14 cellular contexts compared by ENCODE assay signal in the genomic region with DNA sequence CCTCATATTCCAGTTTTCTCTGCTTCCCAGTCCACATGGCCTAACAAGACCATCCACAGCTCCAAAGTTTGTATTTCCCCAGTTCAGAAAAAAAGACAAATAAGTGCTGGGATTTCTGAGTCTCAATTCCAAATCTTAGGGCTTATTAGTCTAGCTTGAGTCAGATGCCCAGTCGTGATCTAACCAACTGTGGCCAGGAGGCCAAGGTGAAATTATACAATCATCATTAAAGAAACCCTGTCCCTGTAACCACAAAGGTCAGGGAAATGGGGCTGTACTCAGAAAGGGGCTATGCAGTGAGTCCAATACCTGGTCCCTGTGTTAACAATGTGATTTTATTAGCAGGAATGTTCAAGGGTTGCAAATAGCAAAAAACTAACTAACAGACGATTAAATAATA. TPM values are rescaled to one million over a fixed set of nuclear protein-coding genes. Genes with fewer than 3 reads are reported as not detected.
DNase-seq lines count a peak whose midpoint lies in the region; ATAC-seq and TF ChIP-seq lines count a peak whose summit lies in the region.
"Had no signal": no experiment of that assay in that cellular context is flagged by ENCODE, and none has a peak within 500 bp of the region (broad histone marks: within the 10 kb centered on the region; RNA-seq: fewer than 3 reads in every experiment).

No MANE protein-coding gene starts in this region.

- no peak overlapping the region for H3K9ac ChIP-seq in IMR-90 (ENCODE audit: low read depth, low read length)
- no peak overlapping the region for H3K9ac ChIP-seq in PC-3 (ENCODE audit: low read length)
- H3K9ac ChIP-seq: BLaER1 treated with 17β-estradiol and CSF1 and Interleukin-3, amounts not matched to agents 10 nM and 100 nM had no signal

- CTCF ChIA-PET in IMR-90 (lab: Yijun Ruan, JAX) (no interaction called here), PC-3 (lab: Charles Lee) (no interaction called here), Caco-2 (lab: Charles Lee) (no interaction called here)

- no peaks in the 10 kb centered on the region for H3K79me2 ChIP-seq in PC-3 (ENCODE audit: low read length)

- H3K56ac ChIP-seq in IMR-90 (ENCODE audit: extremely low read depth, insufficient read depth, low read length): no peak overlapping the region

- no peak overlapping the region for H3K18ac ChIP-seq in IMR-90 (ENCODE audit: low read depth, low read length)

- dilution Hi-C loops in IMR-90 (cut with HindIII; ENCODE audit: low sequenced_read_pairs, unreplicated experiment): loop anchor here (25.0 kb wide), 1 partner anchor 239 kb away; no protein-coding TSS in a partner anchor

- no peak overlapping the region for H2AK9ac ChIP-seq in IMR-90 (replicated peaks; ENCODE audit: low read depth, low read length, poor library complexity)

- no peak overlapping the region for H3K27ac Mint-ChIP-seq in Caco-2 (ENCODE audit: unreplicated experiment)
- H3K27ac Mint-ChIP-seq: CD4-positive, CD25-positive, alpha-beta regulatory T cell had no signal

- no peaks in the 10 kb centered on the region for H3K36me3 ChIP-seq in IMR-90 (ENCODE audit: control insufficient read depth, insufficient read depth, low read length)
- H3K36me3 ChIP-seq in PC-3 (ENCODE audit: low read depth, low read length): no peaks in the 10 kb centered on the region
- no peaks in the 10 kb centered on the region for H3K36me3 ChIP-seq in Caco-2 (ENCODE audit: control insufficient read depth, insufficient read depth, low read length)
- H3K36me3 ChIP-seq: BLaER1 treated with 17β-estradiol and CSF1 and Interleukin-3, amounts not matched to agents 10 nM and 100 nM; HAP-1 had no signal

- H3K9me2 ChIP-seq in PC-3 (replicated peaks; ENCODE audit: low read length): no peaks in the 10 kb centered on the region

- H3K36me3 Mint-ChIP-seq in Caco-2 (ENCODE audit: insufficient read depth, unreplicated experiment): no peaks in the 10 kb centered on the region
- H3K36me3 Mint-ChIP-seq: CD4-positive, CD25-positive, alpha-beta regulatory T cell had no signal

- DNase-seq in A172 (ENCODE audit: low spot score) (peak; percentile 23), IMR-90 (peak; percentile 44), choroid plexus epithelial cell (ENCODE audit: low read depth) (peak; percentile 47), kidney tubule cell (ENCODE audit: low spot score) (peak; percentile 39), PC-3 (no peak), NCI-H187 treated with DMSO at 0.1 percent for 48 hours (lab: John Stamatoyannopoulos, UW) (no peak), Caco-2 (no peak)
- DNase-seq: 8988T; ACHN; CD4-positive, CD25-positive, alpha-beta regulatory T cell; DMS79; KG1 had no signal

- H2AFZ ChIP-seq in IMR-90 (replicated peaks; ENCODE audit: low read length, poor library complexity) (no peak overlapping the region), PC-3 (ENCODE audit: low read length) (no peak overlapping the region)

- H3K79me1 ChIP-seq in IMR-90 (ENCODE audit: low read depth in 1 of 2, low read length in 2 of 2): no peaks in the 10 kb centered on the region

- ATAC-seq in IMR-90 (ENCODE audit: low read depth) (no peak), PC-3 (no peak)

- no peak for TF ChIP-seq POLR2A in IMR-90 (IDR thresholded peaks at IDR 0.05; ENCODE audit: low read depth, low read length)

- intact Hi-C loops in IMR-90 (cut with micrococcal nuclease): no loop called here
- intact Hi-C loops in PC-3 (cut with micrococcal nuclease): no loop called here
- intact Hi-C loops in Caco-2 (cut with micrococcal nuclease; ENCODE audit: unreplicated experiment): no loop called here

- H3K4me1 Mint-ChIP-seq in Caco-2 (ENCODE audit: low read depth, unreplicated experiment): no peaks in the 10 kb centered on the region
- H3K4me1 Mint-ChIP-seq: CD4-positive, CD25-positive, alpha-beta regulatory T cell had no signal

- WGBS in IMR-90 (ENCODE audit: extremely low coverage in 2 of 2, insufficient read length in 1 of 2), 2 experiments: no CpG with 5 or more reads among the region's 2 CpGs

- H3K9me3 Mint-ChIP-seq in Caco-2 (ENCODE audit: unreplicated experiment): peaks cover 19% of the 10 kb centered on the region

- H4K20me1 ChIP-seq in IMR-90 (ENCODE audit: insufficient read depth, low read length) (no peaks in the 10 kb centered on the region), PC-3 (ENCODE audit: low read length) (no peaks in the 10 kb centered on the region)
- H4K20me1 ChIP-seq: BLaER1 treated with 17β-estradiol and CSF1 and Interleukin-3, amounts not matched to agents 10 nM and 100 nM had no signal

- no peak overlapping the region for H3K27ac ChIP-seq in IMR-90 (ENCODE audit: insufficient read depth, low read length)
- H3K27ac ChIP-seq in PC-3 (ENCODE audit: low read length): no peak overlapping the region
- H3K27ac ChIP-seq: BLaER1 treated with 17β-estradiol and CSF1 and Interleukin-3, amounts not matched to agents 10 nM and 100 nM had no signal

- no peaks in the 10 kb centered on the region for H3K9me1 ChIP-seq in IMR-90 (ENCODE audit: insufficient read depth, low read length)

- TF ChIP-seq CTCF in IMR-90 (conservative IDR thresholded peaks at IDR 0.05; ENCODE audit: low read depth, low read length) (no peak), choroid plexus epithelial cell (conservative IDR thresholded peaks at IDR 0.05; ENCODE audit: low read depth, low read length) (no peak), PC-3 (conservative IDR thresholded peaks at IDR 0.05; ENCODE audit: low read depth, low read length) (no peak), Caco-2 (IDR thresholded peaks at IDR 0.05; ENCODE audit: insufficient read depth in 1 of 2, low read depth in 1 of 2, low read length in 1 of 2, severe bottlenecking in 1 of 2, unreplicated experiment in 1 of 2) (no peak)

- no peak overlapping the region for H3K4me3 Mint-ChIP-seq in Caco-2 (ENCODE audit: unreplicated experiment)
- H3K4me3 Mint-ChIP-seq: CD4-positive, CD25-positive, alpha-beta regulatory T cell had no signal

- no peak overlapping the region for H4K8ac ChIP-seq in IMR-90 (ENCODE audit: low read depth in 2 of 2, low read length in 2 of 2)

- H3F3A ChIP-seq in PC-3 (ENCODE audit: low read length, unreplicated experiment): no peaks in the 10 kb centered on the region

- no peak overlapping the region for H2BK20ac ChIP-seq in IMR-90 (ENCODE audit: low read depth, low read length)

- H2AK5ac ChIP-seq in IMR-90 (ENCODE audit: low read depth, low read length): no peak overlapping the region

- TF ChIP-seq RAD21 in IMR-90 (IDR thresholded peaks at IDR 0.05; ENCODE audit: low read length): no peak

- H3K4me3 ChIP-seq in IMR-90 (ENCODE audit: insufficient read depth, low read depth, low read length): no peak overlapping the region
- no peak overlapping the region for H3K4me3 ChIP-seq in choroid plexus epithelial cell (ENCODE audit: low read depth, low read length)
- H3K4me3 ChIP-seq in PC-3 (ENCODE audit: low read length): no peak overlapping the region
- H3K4me3 ChIP-seq in Caco-2 (ENCODE audit: low read depth, low read length): no peak overlapping the region
- H3K4me3 ChIP-seq: BLaER1 treated with 17β-estradiol and CSF1 and Interleukin-3, amounts not matched to agents 10 nM and 100 nM; HAP-1 had no signal

- POLR2A ChIA-PET in IMR-90 (lab: Charles Lee; ENCODE audit: unreplicated experiment) (no interaction called here), PC-3 (lab: Charles Lee; ENCODE audit: unreplicated experiment) (no interaction called here), Caco-2 (lab: Charles Lee) (no interaction called here)

- no peak overlapping the region for H2BK5ac ChIP-seq in IMR-90 (ENCODE audit: low read depth, low read length, poor library complexity, severe bottlenecking)

- no peaks in the 10 kb centered on the region for H3K27me3 ChIP-seq in IMR-90 (ENCODE audit: control insufficient read depth, insufficient read depth, low read length)
- no peaks in the 10 kb centered on the region for H3K27me3 ChIP-seq in PC-3 (ENCODE audit: low read length)
- no peaks in the 10 kb centered on the region for H3K27me3 ChIP-seq in Caco-2 (replicated peaks; ENCODE audit: control insufficient read depth, insufficient read depth, low read length)
- H3K27me3 ChIP-seq: BLaER1 treated with 17β-estradiol and CSF1 and Interleukin-3, amounts not matched to agents 10 nM and 100 nM had no signal

- H2BK15ac ChIP-seq in IMR-90 (ENCODE audit: low read depth, low read length): no peak overlapping the region

- H3K14ac ChIP-seq in IMR-90 (replicated peaks; ENCODE audit: low read depth, low read length): no peak overlapping the region

- H3K4me1 ChIP-seq in IMR-90 (ENCODE audit: control insufficient read depth, insufficient read depth, low read length) (0 out of 2 replicates have a peak, but pooled peaks cover 2% of the 10 kb centered on the region), PC-3 (ENCODE audit: insufficient read depth, low read length) (peaks cover 11% of the 10 kb centered on the region), Caco-2 (no peaks in the 10 kb centered on the region)

- H3K4me2 ChIP-seq in IMR-90 (ENCODE audit: low read depth, low read length) (no peak overlapping the region), PC-3 (ENCODE audit: low read length) (no peak overlapping the region)
- H3K4me2 ChIP-seq: BLaER1 treated with 17β-estradiol and CSF1 and Interleukin-3, amounts not matched to agents 10 nM and 100 nM had no signal

- no peak overlapping the region for H3K4ac ChIP-seq in IMR-90 (ENCODE audit: low read depth, low read length)

- H4K5ac ChIP-seq in IMR-90 (ENCODE audit: low read depth, low read length): no peak overlapping the region

- no peak overlapping the region for H3K23ac ChIP-seq in IMR-90 (ENCODE audit: low read depth, low read length)

- in situ Hi-C loops in IMR-90 (cut with MboI; ENCODE audit: low sequenced_read_pairs): no loop called here

- H2BK120ac ChIP-seq in IMR-90 (ENCODE audit: low read depth, low read length): no peak overlapping the region

- H3K9me3 ChIP-seq in IMR-90 (ENCODE audit: control insufficient read depth, insufficient read depth, low read length): peaks cover 7% of the 10 kb centered on the region
- H3K9me3 ChIP-seq in PC-3 (ENCODE audit: low read length): no peaks in the 10 kb centered on the region
- no peaks in the 10 kb centered on the region for H3K9me3 ChIP-seq in Caco-2
- H3K9me3 ChIP-seq: HAP-1 had no signal

- no peak overlapping the region for H4K91ac ChIP-seq in IMR-90 (ENCODE audit: insufficient read depth, low read depth, low read length)

- H3K27me3 Mint-ChIP-seq in Caco-2 (ENCODE audit: insufficient read depth, unreplicated experiment): peaks cover 3% of the 10 kb centered on the region

- BruUV-seq in IMR-90 (replicated peaks; lab: Mats Ljungman, UMichigan): no TSS peak
- no TSS peak for BruUV-seq in PC-3 (replicated peaks; lab: Mats Ljungman, UMichigan)
- no TSS peak for BruUV-seq in Caco-2 (replicated peaks; lab: Mats Ljungman, UMichigan)

TF ChIP-seq in IMR-90, 13 proteins besides CTCF, POLR2A, EP300 and RAD21 (continues in another document):
- no peak for TF ChIP-seq SMC3 (IDR thresholded peaks at IDR 0.05; ENCODE audit: low read depth, low read length)
- TF ChIP-seq RCOR1 (IDR thresholded peaks at IDR 0.05; ENCODE audit: insufficient replicate concordance, low read length): no peak
- no peak for TF ChIP-seq NFE2L2 (IDR thresholded peaks at IDR 0.05; ENCODE audit: low read depth, low read length)

RNA-seq across cellular contexts. Expression of a gene that starts 40.5 kb away (rescaled TPM):
- 22.9 and 25.6 TPM in 2 replicates for total RNA-seq in A172 (2014; rRNA removed; shearing (Covaris generic))
- total RNA-seq in IMR-90 (2012; rRNA removed): 13.3 and 16.7 TPM in 2 replicates
- polyA plus RNA-seq in IMR-90 (2012; rRNA removed): 5.4 and 6.5 TPM in 2 replicates
- polyA plus RNA-seq in IMR-90 (2012; cell fraction: cytosol; rRNA removed): 4.0 and 4.8 TPM in 2 replicates
- polyA plus RNA-seq in IMR-90 (2012; cell fraction: nucleus; rRNA removed; ENCODE audit: low replicate concordance): 5.3 and 10.2 TPM in 2 replicates
- 2.8 and 7.6 TPM in 2 replicates for total RNA-seq in PC-3 (2014; rRNA removed)
- 3.9 and 4.3 TPM in 2 replicates for total RNA-seq in Caco-2 (2022)
- polyA plus RNA-seq: CD4-positive, CD25-positive, alpha-beta regulatory T cell had no signal

Comparison
In these comparisons a context has a peak if more than half of its experiments do, and no peak if none do; other contexts are left out.
1. DNase-seq: peak in A172 (single experiment), IMR-90 (single experiment), choroid plexus epithelial cell (single experiment) and kidney tubule cell (single experiment); none in PC-3 (single experiment), NCI-H187 treated with DMSO at 0.1 percent for 48 hours (single experiment) and Caco-2 (0 of 2).